25 cellular contexts compared by ENCODE assay signal in the genomic region with DNA sequence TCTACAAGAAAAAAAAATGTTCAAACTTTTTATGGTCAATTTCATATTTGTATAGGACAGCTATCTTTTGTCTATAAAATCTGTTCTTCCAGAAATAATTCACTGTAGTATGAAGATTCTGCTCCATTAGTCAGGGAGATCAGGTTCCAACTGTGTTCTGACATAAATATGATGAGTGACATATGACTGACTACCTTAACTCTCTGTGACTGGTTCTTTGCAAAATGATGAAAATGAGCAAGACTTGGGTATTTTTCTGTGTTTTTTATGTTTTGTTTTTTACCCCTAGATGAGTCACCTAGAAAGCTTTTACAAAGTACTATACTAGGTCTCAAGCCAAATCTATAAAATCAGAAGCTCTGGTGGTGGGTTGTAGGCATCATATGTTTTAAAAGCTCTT.
A peak's percentile ranks its signal among the peaks of the same experiment; 100 is the strongest.
DNase-seq lines count a peak whose midpoint lies in the region; ATAC-seq, FAIRE-seq and TF ChIP-seq lines count a peak whose summit lies in the region.
"Had no signal": no experiment of that assay in that cellular context is flagged by ENCODE, and none has a peak within 500 bp of the region (broad histone marks: within the 10 kb centered on the region; RNA-seq: fewer than 3 reads in every experiment).

No MANE protein-coding gene starts in this region.

- DNase-seq in ELR (ENCODE audit: low read depth): peak; percentile 6
- peak; percentile 4 for DNase-seq in M059J (ENCODE audit: low read depth)
- peak; percentile 2 for DNase-seq in fibroblast of mammary gland (ENCODE audit: low read depth)
- DNase-seq in retinal pigment epithelial cell (ENCODE audit: low read depth): peak; percentile 26
- DNase-seq in Right ventricle myocardium superior: no peak
- DNase-seq in activated CD8-positive, alpha-beta T cell treated with anti-CD3 and anti-CD28 coated beads for 36 hours: no peak
- DNase-seq in GM12891 (ENCODE audit: insufficient read length, low spot score): no peak
- no peak for DNase-seq in caudate nucleus (lab: John Stamatoyannopoulos, UW)
- DNase-seq: 8988T; ACHN; AML-193; BE2C; CD4-positive, alpha-beta T cell; CD8-positive, alpha-beta memory T cell; DMS 273 treated with DMSO at 0.1 percent for 48 hours; DMS79 treated with DMSO at 0.1 percent for 48 hours; H9; HFFc6 had no signal

- H3K9me3 Mint-ChIP-seq in activated CD8-positive, alpha-beta T cell treated with anti-CD3 and anti-CD28 coated beads for 36 hours: peaks cover 13% of the 10 kb centered on the region

- intact Hi-C loops in Right ventricle myocardium superior (cut with DNase I): no loop called here
- intact Hi-C loops in activated CD8-positive, alpha-beta T cell treated with anti-CD3 and anti-CD28 coated beads for 36 hours (cut with micrococcal nuclease): no loop called here

- CTCF ChIA-PET in activated CD8-positive, alpha-beta T cell treated with anti-CD3 and anti-CD28 coated beads for 36 hours (lab: Charles Lee): no interaction called here

- POLR2A ChIA-PET in activated CD8-positive, alpha-beta T cell treated with anti-CD3 and anti-CD28 coated beads for 36 hours (lab: Charles Lee): no interaction called here

- TF ChIP-seq POLR2A in GM12891 (IDR thresholded peaks at IDR 0.05; ENCODE audit: low read depth, low read length): no peak

- H3K27me3 Mint-ChIP-seq in activated CD8-positive, alpha-beta T cell treated with anti-CD3 and anti-CD28 coated beads for 36 hours: no peaks in the 10 kb centered on the region
- H3K27me3 Mint-ChIP-seq: CD4-positive, alpha-beta T cell; CD8-positive, alpha-beta memory T cell had no signal

- ATAC-seq in Right ventricle myocardium superior (ENCODE audit: poor library complexity): no peak
- no peak for ATAC-seq in activated CD8-positive, alpha-beta T cell treated with anti-CD3 and anti-CD28 coated beads for 36 hours
- ATAC-seq: A549, GM12878, GM23338 had no signal

- no peak overlapping the region for H3K27ac Mint-ChIP-seq in activated CD8-positive, alpha-beta T cell treated with anti-CD3 and anti-CD28 coated beads for 36 hours
- H3K27ac Mint-ChIP-seq: CD14-positive monocyte; CD4-positive, alpha-beta T cell; CD8-positive, alpha-beta memory T cell; GM23338; H9; HFFc6 had no signal

- FAIRE-seq in GM12891 (lab: Jason Lieb, UNC): no peak
- FAIRE-seq: A549, D721Med, GM12878, GM18507 had no signal

- H3K36me3 Mint-ChIP-seq in activated CD8-positive, alpha-beta T cell treated with anti-CD3 and anti-CD28 coated beads for 36 hours (ENCODE audit: low read depth): no peaks in the 10 kb centered on the region
- H3K36me3 Mint-ChIP-seq: CD14-positive monocyte; CD8-positive, alpha-beta memory T cell had no signal

- no peak for TF ChIP-seq CTCF in fibroblast of mammary gland (conservative IDR thresholded peaks at IDR 0.05; ENCODE audit: control insufficient read depth, insufficient read depth, low read depth, low read length)
- TF ChIP-seq CTCF in retinal pigment epithelial cell (conservative IDR thresholded peaks at IDR 0.05; ENCODE audit: low read depth, low read length): no peak
- TF ChIP-seq CTCF in activated CD8-positive, alpha-beta T cell treated with anti-CD3 and anti-CD28 coated beads for 36 hours (IDR thresholded peaks at IDR 0.05): no peak

- H3K4me3 ChIP-seq in fibroblast of mammary gland (ENCODE audit: control insufficient read depth, low read depth, low read length) (no peak overlapping the region), retinal pigment epithelial cell (ENCODE audit: low read length) (no peak overlapping the region)
- H3K4me3 ChIP-seq: A549; BLaER1 treated with 17β-estradiol and CSF1 and Interleukin-3, amounts not matched to agents 10 nM and 100 nM; GM12878; GM23338 had no signal

- H3K4me1 Mint-ChIP-seq in activated CD8-positive, alpha-beta T cell treated with anti-CD3 and anti-CD28 coated beads for 36 hours (ENCODE audit: low read depth): no peaks in the 10 kb centered on the region
- H3K4me1 Mint-ChIP-seq: CD14-positive monocyte; CD8-positive, alpha-beta memory T cell; GM23338; H9 had no signal

- no peak overlapping the region for H3K27ac ChIP-seq in caudate nucleus (ENCODE audit: low read depth, low read length)
- H3K27ac ChIP-seq: A549; BLaER1 treated with 17β-estradiol and CSF1 and Interleukin-3, amounts not matched to agents 10 nM and 100 nM had no signal

- no peak overlapping the region for H3K4me3 Mint-ChIP-seq in activated CD8-positive, alpha-beta T cell treated with anti-CD3 and anti-CD28 coated beads for 36 hours
- H3K4me3 Mint-ChIP-seq: CD14-positive monocyte; CD4-positive, alpha-beta T cell; CD8-positive, alpha-beta memory T cell; GM23338; H9; HFFc6 had no signal

TF ChIP-seq in GM12891, 5 proteins besides CTCF, POLR2A, EP300 and RAD21:
- no peak for TF ChIP-seq PAX5 (IDR thresholded peaks at IDR 0.05; ENCODE audit: insufficient read depth, low read length, severe bottlenecking)
- no peak for TF ChIP-seq SPI1 (IDR thresholded peaks at IDR 0.05; ENCODE audit: low read depth, low read length)
- no peak for TF ChIP-seq TAF1 (IDR thresholded peaks at IDR 0.05; ENCODE audit: low read depth, low read length)
- no peak for TF ChIP-seq POLR2AphosphoS5 (IDR thresholded peaks at IDR 0.05; ENCODE audit: low read depth, low read length)
- no peak for TF ChIP-seq POU2F2 (IDR thresholded peaks at IDR 0.05; ENCODE audit: low read depth, low read length)

Comparison
In these comparisons a context has a peak if more than half of its experiments do, and no peak if none do; other contexts are left out.
1. DNase-seq: peak in ELR (single experiment), M059J (single experiment), fibroblast of mammary gland (single experiment) and retinal pigment epithelial cell (single experiment); none in Right ventricle myocardium superior (single experiment), activated CD8-positive, alpha-beta T cell treated with anti-CD3 and anti-CD28 coated beads for 36 hours (single experiment), GM12891 (single experiment) and caudate nucleus (0 of 61).